ENCODE assay signal across 7 cellular contexts in the genomic region with DNA sequence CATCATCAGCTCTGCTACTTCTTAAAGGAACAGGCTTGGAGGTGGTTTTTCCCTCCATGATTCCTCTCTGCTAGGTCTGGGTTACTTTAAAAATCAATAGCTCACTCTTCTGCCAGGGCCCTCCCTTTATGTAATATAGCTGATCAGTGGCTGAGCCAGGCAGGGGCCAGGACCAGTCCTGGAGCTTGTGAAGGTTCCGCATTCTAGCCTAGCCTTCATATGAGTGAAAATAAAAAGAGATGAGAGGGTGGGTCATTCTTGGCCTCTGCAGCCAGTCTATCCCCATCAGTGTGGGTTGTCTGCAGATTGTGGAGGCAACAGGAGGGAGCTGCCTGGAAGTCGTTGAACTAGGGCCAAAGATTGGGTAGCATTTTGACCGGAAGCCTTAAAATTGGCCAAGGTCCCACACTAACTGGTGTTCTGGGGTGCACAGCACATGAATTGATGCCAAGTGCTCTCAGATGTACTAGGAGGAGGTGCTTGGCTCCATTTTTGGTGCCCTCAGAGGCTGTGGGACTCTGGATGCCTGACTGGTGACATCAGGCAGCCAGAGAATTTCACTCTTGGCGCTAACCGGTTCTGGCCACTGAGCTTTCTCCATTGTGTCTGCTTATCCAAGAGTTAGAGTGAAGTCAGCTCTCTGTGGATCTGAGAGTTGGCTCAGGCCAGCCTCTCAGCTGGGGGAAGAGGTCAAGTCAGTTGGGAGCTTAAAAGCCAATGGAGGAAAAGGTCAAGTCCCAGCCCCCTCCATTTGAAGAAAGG.
DNase-seq lines count a peak whose midpoint lies in the region; ATAC-seq and TF ChIP-seq lines count a peak whose summit lies in the region.
"Not testable (repeated sequence)": the region's sequence is repeated elsewhere in the genome, so short reads cannot be mapped to it uniquely, and the experiment has no call there.

No MANE protein-coding gene starts in this region.

- H3K4me1 ChIP-seq in left lung; mucosa of descending colon (ENCODE audit: low read depth); upper lobe of right lung: not testable (repeated sequence)

- H3K4me3 ChIP-seq in left lung, mucosa of descending colon, upper lobe of right lung: not testable (repeated sequence)

- not testable (repeated sequence) for H3K27ac ChIP-seq in left lung, upper lobe of right lung

- not testable (repeated sequence) for H3K36me3 ChIP-seq in left lung; mucosa of descending colon (ENCODE audit: low read depth); upper lobe of right lung

- H3K27me3 ChIP-seq in left lung, upper lobe of right lung: not testable (repeated sequence)

- H3K9me3 ChIP-seq in left lung, mucosa of descending colon, upper lobe of right lung: not testable (repeated sequence)

- intact Hi-C loops in Right ventricle myocardium inferior (cut with DNase I); left cardiac atrium (cut with DNase I); left lung (cut with DNase I); mucosa of descending colon (cut with DNase I, micrococcal nuclease); sciatic nerve (cut with DNase I); upper lobe of right lung (cut with DNase I): not testable (repeated sequence)

- DNase-seq in Right ventricle myocardium inferior (ENCODE audit: missing footprints); left cardiac atrium; left lung; mucosa of descending colon; sciatic nerve (ENCODE audit: low spot score); upper lobe of right lung: not testable (repeated sequence)

- not testable (repeated sequence) for TF ChIP-seq CTCF in left lung (IDR thresholded peaks at IDR 0.05); mucosa of descending colon (IDR thresholded peaks at IDR 0.05); upper lobe of right lung (IDR thresholded peaks at IDR 0.05)

- ATAC-seq in SK-N-SH treated with all-trans-retinoic acid at 6 μM for 48 hours: peak; percentile 95
- ATAC-seq in Right ventricle myocardium inferior: peak; percentile 96
- ATAC-seq in left cardiac atrium: peak; percentile 95
- ATAC-seq in left lung: peak; percentile 87
- ATAC-seq in mucosa of descending colon: peak; percentile 67
- peak; percentile 97 for ATAC-seq in sciatic nerve
- ATAC-seq in upper lobe of right lung: peak; percentile 85
